ENCODE assay signal across 8 cellular contexts in genomic region chr16:13270602-13271001, GRCh38.
"Had no signal": no experiment of that assay in that cellular context is flagged by ENCODE, and none has a peak within 500 bp of the region (broad histone marks: within the 10 kb centered on the region; RNA-seq: fewer than 3 reads in every experiment).

No MANE protein-coding gene starts in this region.

- H3K9me3 ChIP-seq: HAP-1 had no signal

- H3K9ac ChIP-seq: GM23248 had no signal

- H2AFZ ChIP-seq: GM23248 had no signal

- H3K4me3 ChIP-seq: GM23248, HAP-1 had no signal

- H3K36me3 ChIP-seq: HAP-1 had no signal

- ATAC-seq: HCT116 had no signal

- DNase-seq: GM23248, GOT3, H7, HFFc6, KBM-7 had no signal

- H3K27ac ChIP-seq: GM23248 had no signal

- FAIRE-seq: HTR-8/SVneo had no signal

- H3K4me1 ChIP-seq: HAP-1 had no signal
